In genomic region chr20:14826926-14827325, GRCh38 we compare ENCODE assay signal across 21 cellular contexts.
DNase-seq lines count a peak whose midpoint lies in the region; TF ChIP-seq lines count a peak whose summit lies in the region.
"Had no signal": no experiment of that assay in that cellular context is flagged by ENCODE, and none has a peak within 500 bp of the region (broad histone marks: within the 10 kb centered on the region; RNA-seq: fewer than 3 reads in every experiment).

No MANE protein-coding gene starts in this region.

- TF ChIP-seq POLR2A in uterus (IDR thresholded peaks at IDR 0.05), result no peak

- H3K4me3 ChIP-seq in uterus, result no peak overlapping the region

- no peaks in the 10 kb centered on the region for H3K4me1 ChIP-seq in uterus

- peak overlapping the region; percentile 50 for H3K4me3 Mint-ChIP-seq in neural crest cell
- H3K4me3 Mint-ChIP-seq: CD8-positive, alpha-beta T cell; IgD-negative memory B cell; T-helper 1 cell treated with Interleukin-12 subunit alpha and Interleukin-12 subunit beta and Interleukin-4 antibody, amounts not matched to agents 30 μg/mL and 1 μg/mL, for 36 hours had no signal

- no peaks in the 10 kb centered on the region for H3K9me3 Mint-ChIP-seq in neural crest cell
- H3K9me3 Mint-ChIP-seq: IgD-negative memory B cell had no signal

- no peaks in the 10 kb centered on the region for H3K36me3 Mint-ChIP-seq in neural crest cell (ENCODE audit: low read depth)
- H3K36me3 Mint-ChIP-seq: CD8-positive, alpha-beta T cell; IgD-negative memory B cell had no signal

- peak; percentile 26 for DNase-seq in DMS153 treated with DMSO at 0.1 percent for 48 hours (lab: John Stamatoyannopoulos, UW; ENCODE audit: unreplicated experiment)
- DNase-seq in DMS153 (lab: John Stamatoyannopoulos, UW), result no peak
- DNase-seq in NCI-H2081 treated with DMSO at 0.1 percent for 48 hours (lab: John Stamatoyannopoulos, UW), result peak; percentile 11
- DNase-seq in NCI-H2227 treated with DMSO at 0.1 percent for 48 hours (lab: John Stamatoyannopoulos, UW), result peak; percentile 78
- DNase-seq in neural crest cell (ENCODE audit: low read depth, low spot score), result no peak
- no peak for DNase-seq in COLO829 (ENCODE audit: low spot score)
- no peak for DNase-seq in uterus
- no peak for DNase-seq in NCI-H748 treated with DMSO at 0.1 percent for 48 hours (lab: John Stamatoyannopoulos, UW)
- DNase-seq: C1 segment of cervical spinal cord; Calu3; CD8-positive, alpha-beta T cell; DMS53; GDM1; Karpas-422; NCI-H146; NCI-H510A treated with DMSO at 0.1 percent for 48 hours; OCI-M1; Right ventricle myocardium superior had no signal

- no peak overlapping the region for H3K27ac ChIP-seq in uterus
- H3K27ac ChIP-seq: 22Rv1 had no signal

- H3K27me3 Mint-ChIP-seq in neural crest cell (ENCODE audit: low read depth), result no peaks in the 10 kb centered on the region

- TF ChIP-seq CTCF in neural crest cell (conservative IDR thresholded peaks at IDR 0.05), result no peak
- no peak for TF ChIP-seq CTCF in uterus (IDR thresholded peaks at IDR 0.05)

- H3K4me1 Mint-ChIP-seq in neural crest cell, result peaks cover 30% of the 10 kb centered on the region

- no peaks in the 10 kb centered on the region for H3K36me3 ChIP-seq in uterus

- intact Hi-C loops in uterus (cut with DNase I; ENCODE audit: low total_unique reads), result no loop called here

- no peaks in the 10 kb centered on the region for H3K9me3 ChIP-seq in uterus

- H3K27me3 ChIP-seq in uterus, result no peaks in the 10 kb centered on the region

- H3K27ac Mint-ChIP-seq in neural crest cell (ENCODE audit: unreplicated experiment), result peak overlapping the region; percentile 29
- H3K27ac Mint-ChIP-seq: CD8-positive, alpha-beta T cell; IgD-negative memory B cell; T-helper 1 cell treated with Interleukin-12 subunit alpha and Interleukin-12 subunit beta and Interleukin-4 antibody, amounts not matched to agents 30 μg/mL and 1 μg/mL, for 36 hours had no signal

Comparison
In these comparisons a context has a peak if more than half of its experiments do, and no peak if none do; other contexts are left out.
1. DNase-seq: peak in DMS153 treated with DMSO at 0.1 percent for 48 hours (single experiment), NCI-H2081 treated with DMSO at 0.1 percent for 48 hours (single experiment) and NCI-H2227 treated with DMSO at 0.1 percent for 48 hours (single experiment); none in DMS153 (single experiment), neural crest cell (single experiment), COLO829 (single experiment), uterus (0 of 2) and NCI-H748 treated with DMSO at 0.1 percent for 48 hours (single experiment).